ENCODE assay signal across 8 cellular contexts in genomic region chr14:101665478-101666078, GRCh38.
DNase-seq lines count a peak whose midpoint lies in the region; ATAC-seq and TF ChIP-seq lines count a peak whose summit lies in the region.

No MANE protein-coding gene starts in this region.

- H2AK5ac ChIP-seq in trophoblast cell (ENCODE audit: low read length), result no peak overlapping the region

- H4K12ac ChIP-seq in trophoblast cell (ENCODE audit: low read depth, low read length), result no peak overlapping the region

- TF ChIP-seq CTCF in epithelial cell of esophagus (IDR thresholded peaks at IDR 0.05; ENCODE audit: insufficient read depth, low read depth, low read length, missing control alignments), result peak; percentile 82

- ATAC-seq in HG02588 (IDR thresholded peaks at IDR 0.05; ENCODE audit: unreplicated experiment), result no peak

- H3K9ac ChIP-seq in trophoblast cell (ENCODE audit: low read length), result no peak overlapping the region

- H3K27ac ChIP-seq in trophoblast cell (ENCODE audit: low read depth, low read length), result no peak overlapping the region

- H3K23ac ChIP-seq in trophoblast cell (ENCODE audit: low read length), result no peak overlapping the region

- H4K8ac ChIP-seq in trophoblast cell (ENCODE audit: low read depth, low read length), result no peak overlapping the region

- H3K4me3 ChIP-seq in epithelial cell of esophagus (ENCODE audit: low read length), result no peak overlapping the region
- no peak overlapping the region for H3K4me3 ChIP-seq in trophoblast cell (ENCODE audit: low read depth, low read length)

- H3K27me3 ChIP-seq in trophoblast cell (ENCODE audit: insufficient read depth, low read length), result no peaks in the 10 kb centered on the region

- no peak overlapping the region for H2AFZ ChIP-seq in trophoblast cell (ENCODE audit: insufficient read depth, low read length, poor library complexity)

- no peaks in the 10 kb centered on the region for H3K9me3 ChIP-seq in trophoblast cell (ENCODE audit: insufficient read depth, low read depth, low read length)

- no peaks in the 10 kb centered on the region for H3K79me2 ChIP-seq in trophoblast cell (ENCODE audit: control insufficient read depth, insufficient read depth, low read length, poor library complexity)

- H3K14ac ChIP-seq in trophoblast cell (ENCODE audit: low read length), result no peak overlapping the region

- H3K4me2 ChIP-seq in trophoblast cell (ENCODE audit: low read length), result no peak overlapping the region

- H3K4ac ChIP-seq in trophoblast cell (ENCODE audit: low read depth, low read length), result no peak overlapping the region

- DNase-seq in activated T-cell treated with anti-CD3 and anti-CD28 coated beads for 24 hours (ENCODE audit: low read depth), result peak; percentile 12
- no peak for DNase-seq in activated T-cell treated with anti-CD3 and anti-CD28 coated beads, Interleukin-2, amount 50 U/mL, for 1 hour
- DNase-seq in NAMALWA (ENCODE audit: low spot score), result peak; percentile 79
- DNase-seq in T1000 (lab: John Stamatoyannopoulos, UW), result peak; percentile 5
- peak; percentile 79 for DNase-seq in epithelial cell of esophagus (ENCODE audit: low read depth)
- DNase-seq in trophoblast cell, result peak; percentile 1 to 44
- no peak for DNase-seq in T-helper 9 cell

- no CpG with 5 or more reads among the region's 3 CpGs for WGBS in trophoblast cell (ENCODE audit: extremely low coverage, insufficient coverage, insufficient read length)

- H3K4me1 ChIP-seq in trophoblast cell (ENCODE audit: control insufficient read depth in 1 of 2, insufficient read depth in 2 of 2, low read length in 2 of 2), result no peaks in the 10 kb centered on the region

- H2BK120ac ChIP-seq in trophoblast cell (ENCODE audit: insufficient read depth, low read length, poor library complexity), result no peak overlapping the region

- H4K91ac ChIP-seq in trophoblast cell (ENCODE audit: low read depth, low read length), result no peak overlapping the region

- no peak overlapping the region for H2BK12ac ChIP-seq in trophoblast cell (ENCODE audit: low read length)

- H3K79me1 ChIP-seq in trophoblast cell (ENCODE audit: low read length), result no peaks in the 10 kb centered on the region

- H3K18ac ChIP-seq in trophoblast cell (ENCODE audit: low read length), result no peak overlapping the region

- no peak overlapping the region for H2BK5ac ChIP-seq in trophoblast cell (ENCODE audit: low read depth, low read length, poor library complexity)

- H3K36me3 ChIP-seq in trophoblast cell (ENCODE audit: control insufficient read depth in 1 of 2, insufficient read depth in 2 of 2, low read length in 2 of 2), result peaks cover 0 to 2% of the 10 kb centered on the region in 2 experiments

Comparison
In these comparisons a context has a peak if more than half of its experiments do, and no peak if none do; other contexts are left out.
1. DNase-seq: peak in activated T-cell treated with anti-CD3 and anti-CD28 coated beads for 24 hours (single experiment), NAMALWA (single experiment), T1000 (single experiment), epithelial cell of esophagus (single experiment) and trophoblast cell (2 of 2); none in activated T-cell treated with anti-CD3 and anti-CD28 coated beads, Interleukin-2, amount 50 U/mL, for 1 hour (single experiment) and T-helper 9 cell (single experiment).